Comparison of ENCODE assay signal across 17 cellular contexts in genomic region chr13:97253581-97254293, GRCh38. TPM values are rescaled to one million over a fixed set of nuclear protein-coding genes. Genes with fewer than 3 reads are reported as not detected.
DNase-seq lines count a peak whose midpoint lies in the region; ATAC-seq, FAIRE-seq and TF ChIP-seq lines count a peak whose summit lies in the region.
"Had no signal": no experiment of that assay in that cellular context is flagged by ENCODE, and none has a peak within 500 bp of the region (broad histone marks: within the 10 kb centered on the region; RNA-seq: fewer than 3 reads in every experiment).

No MANE protein-coding gene starts in this region.

- TF ChIP-seq RAD21 in HCT116 (IDR thresholded peaks at IDR 0.05; ENCODE audit: low read depth) = no peak

- no TSS peak for BruUV-seq in HCT116 (replicated peaks; lab: Mats Ljungman, UMichigan)

- RAD21 ChIA-PET in HCT116 (lab: Charles Lee; ENCODE audit: low non-redundant PET in 1 of 2, low total read pairs in 2 of 2, uncharacterized antibody in 2 of 2, unreplicated experiment in 2 of 2) = no interaction called here

- H3K4me1 ChIP-seq in HCT116 (ENCODE audit: control insufficient read depth in 1 of 2, insufficient read depth in 2 of 2, low read length in 2 of 2) (peaks cover 79 to 86% of the 10 kb centered on the region in 2 experiments), RWPE2 (ENCODE audit: insufficient read depth, poor library complexity, severe bottlenecking) (peaks cover 75% of the 10 kb centered on the region), kidney (ENCODE audit: control insufficient read depth in 1 of 2, insufficient read depth in 1 of 2, low read depth in 1 of 2, low read length in 2 of 2) (peaks cover 21 to 30% of the 10 kb centered on the region in 2 donors), smooth muscle cell (ENCODE audit: low read depth) (peaks cover 30% of the 10 kb centered on the region), MM.1S (ENCODE audit: low read length) (peaks cover 17% of the 10 kb centered on the region)

- H3K27me3 ChIP-seq in HCT116 (ENCODE audit: insufficient read depth, low read length) = no peaks in the 10 kb centered on the region
- H3K27me3 ChIP-seq in RWPE2 (ENCODE audit: insufficient read depth, poor library complexity, severe bottlenecking) = no peaks in the 10 kb centered on the region
- H3K27me3 ChIP-seq in smooth muscle cell (ENCODE audit: low read depth) = no peaks in the 10 kb centered on the region
- H3K27me3 ChIP-seq in MM.1S (replicated peaks; ENCODE audit: insufficient read depth, low read length) = no peaks in the 10 kb centered on the region

- ATAC-seq in HCT116 = no peak
- no peak for ATAC-seq in RWPE2 (ENCODE audit: low read depth)
- no peak for ATAC-seq in stimulated activated naive CD8-positive, alpha-beta T cell treated with anti-CD3 and anti-CD28 coated beads, Interleukin-15, amount 100 ng/mL, for 72 hours

- CTCF ChIA-PET in HCT116 (lab: Charles Lee) = interaction anchor here (0.9 kb wide), 1 partner anchor 144 kb away, joined by 4 read pairs; no protein-coding TSS in a partner anchor

- no peaks in the 10 kb centered on the region for H4K20me1 ChIP-seq in HCT116 (ENCODE audit: insufficient read depth)
- H4K20me1 ChIP-seq in smooth muscle cell (ENCODE audit: low read depth) = peaks cover 23% of the 10 kb centered on the region
- no peaks in the 10 kb centered on the region for H4K20me1 ChIP-seq in MM.1S (ENCODE audit: insufficient read depth, low read length)

- H3K27ac Mint-ChIP-seq in stimulated activated naive CD8-positive, alpha-beta T cell treated with anti-CD3 and anti-CD28 coated beads, Interleukin-15, amount 100 ng/mL, for 72 hours = no peak overlapping the region
- H3K27ac Mint-ChIP-seq: B cell; CD4-positive, alpha-beta T cell had no signal

- 96% methylated on average over 8 of the region's 8 CpGs for WGBS in smooth muscle cell (ENCODE audit: low lambda C conversion rate)

- H3F3A ChIP-seq in smooth muscle cell (ENCODE audit: low read depth) = peaks cover 27% of the 10 kb centered on the region
- H3F3A ChIP-seq in MM.1S (ENCODE audit: insufficient read depth, low read length) = no peaks in the 10 kb centered on the region

- intact Hi-C loops in HCT116 (cut with micrococcal nuclease) = no loop called here
- intact Hi-C loops in kidney (cut with DNase I) = no loop called here

- no peak for TF ChIP-seq POLR2A in HCT116 (IDR thresholded peaks at IDR 0.05; ENCODE audit: borderline replicate concordance, extremely low read depth, insufficient read depth, insufficient read length)

- H3K4me2 ChIP-seq in HCT116 (ENCODE audit: low read length) (peak overlapping the region; percentile 71; the same call in 1 of the 2 replicates), smooth muscle cell (no peak overlapping the region), MM.1S (ENCODE audit: low read depth, low read length) (no peak overlapping the region)

- peak; percentile 62 for FAIRE-seq in kidney (lab: Jason Lieb, UNC)
- FAIRE-seq: GM19239 had no signal

- no peaks in the 10 kb centered on the region for H3K36me3 ChIP-seq in HCT116 (ENCODE audit: control insufficient read depth in 1 of 2, insufficient read depth in 2 of 2, low read length in 2 of 2)
- H3K36me3 ChIP-seq in RWPE2 (ENCODE audit: low read depth) = no peaks in the 10 kb centered on the region
- no peaks in the 10 kb centered on the region for H3K36me3 ChIP-seq in kidney (ENCODE audit: control insufficient read depth in 1 of 2, insufficient read depth in 2 of 2, low read length in 2 of 2)
- H3K36me3 ChIP-seq in smooth muscle cell (ENCODE audit: low read depth) = no peaks in the 10 kb centered on the region
- no peaks in the 10 kb centered on the region for H3K36me3 ChIP-seq in MM.1S (replicated peaks; ENCODE audit: insufficient read depth, low read length)

- H3K79me2 ChIP-seq in HCT116 (ENCODE audit: insufficient read depth, low read length) (peaks cover 66% of the 10 kb centered on the region), smooth muscle cell (ENCODE audit: low read depth) (peaks cover 56% of the 10 kb centered on the region), MM.1S (ENCODE audit: low read length) (peaks cover 85% of the 10 kb centered on the region)

- peak overlapping the region; percentile 100 for H3K27ac ChIP-seq in HCT116 (ENCODE audit: low read depth, low read length)
- peak overlapping the region; percentile 81 for H3K27ac ChIP-seq in RWPE2 (ENCODE audit: poor library complexity, severe bottlenecking)
- H3K27ac ChIP-seq in kidney (ENCODE audit: low read depth in 2 of 2, low read length in 2 of 2) = no peak overlapping the region
- peak overlapping the region; percentile 98 for H3K27ac ChIP-seq in smooth muscle cell (ENCODE audit: low read depth)
- H3K27ac ChIP-seq in MM.1S (ENCODE audit: low read length) = no peak overlapping the region

- DNase-seq in HCT116 (ENCODE audit: low read depth, low spot score) = no peak
- no peak for DNase-seq in RWPE2 (ENCODE audit: low spot score)
- no peak for DNase-seq in kidney
- DNase-seq in smooth muscle cell (lab: John Stamatoyannopoulos, UW; ENCODE audit: unreplicated experiment) = no peak
- no peak for DNase-seq in NCI-H187 treated with DMSO at 0.1 percent for 48 hours (lab: John Stamatoyannopoulos, UW)
- DNase-seq in MM.1S = no peak
- DNase-seq in stimulated activated naive CD8-positive, alpha-beta T cell treated with anti-CD3 and anti-CD28 coated beads, Interleukin-15, amount 100 ng/mL, for 72 hours = no peak
- DNase-seq: Calu3; CD4-positive, alpha-beta T cell; DMS53; H7; NCI-H1417 treated with DMSO at 0.1 percent for 48 hours; NCI-H2029 treated with DMSO at 0.1 percent for 48 hours; NCI-H510A; NCI-H774 had no signal

- no peaks in the 10 kb centered on the region for H3K9me3 ChIP-seq in HCT116 (ENCODE audit: control insufficient read depth in 1 of 2, insufficient read depth in 1 of 2, low read depth in 1 of 2, low read length in 2 of 2)
- H3K9me3 ChIP-seq in RWPE2 (ENCODE audit: severe bottlenecking) = no peaks in the 10 kb centered on the region
- no peaks in the 10 kb centered on the region for H3K9me3 ChIP-seq in kidney (ENCODE audit: control insufficient read depth in 1 of 2, low read length in 2 of 2)
- H3K9me3 ChIP-seq in smooth muscle cell (replicated peaks; ENCODE audit: low read depth) = no peaks in the 10 kb centered on the region
- no peaks in the 10 kb centered on the region for H3K9me3 ChIP-seq in MM.1S (replicated peaks; ENCODE audit: insufficient read depth, low read length)

- no peak overlapping the region for H3K4me3 Mint-ChIP-seq in stimulated activated naive CD8-positive, alpha-beta T cell treated with anti-CD3 and anti-CD28 coated beads, Interleukin-15, amount 100 ng/mL, for 72 hours
- H3K4me3 Mint-ChIP-seq: B cell; CD4-positive, alpha-beta T cell had no signal

- H3K9me3 Mint-ChIP-seq in stimulated activated naive CD8-positive, alpha-beta T cell treated with anti-CD3 and anti-CD28 coated beads, Interleukin-15, amount 100 ng/mL, for 72 hours = no peaks in the 10 kb centered on the region
- H3K9me3 Mint-ChIP-seq: CD4-positive, alpha-beta T cell had no signal

- POLR2A ChIA-PET in HCT116 (lab: Charles Lee) = interaction anchor here (1.4 to 4.8 kb wide), 3 partner anchors 13 to 112 kb away, joined by 14 to 31 read pairs (median 14); partner anchors contain the start of gene MBNL2

- H2AFZ ChIP-seq in HCT116 (ENCODE audit: low read depth, low read length, poor library complexity, severe bottlenecking) (no peak overlapping the region), smooth muscle cell (ENCODE audit: low read depth) (no peak overlapping the region), MM.1S (ENCODE audit: low read length) (no peak overlapping the region)

- H3K9ac ChIP-seq in HCT116 (ENCODE audit: low read length) (peak overlapping the region; percentile 69; the same call in 1 of the 2 replicates), kidney (ENCODE audit: low read length in 2 of 2) (no peak overlapping the region), smooth muscle cell (ENCODE audit: low read depth) (no peak overlapping the region), MM.1S (ENCODE audit: low read length) (no peak overlapping the region)

- TF ChIP-seq CTCF in HCT116 (IDR thresholded peaks at IDR 0.05 in 2 of 3, conservative IDR thresholded peaks at IDR 0.05 in 1 of 3; ENCODE audit: borderline replicate concordance in 1 of 3, insufficient read depth in 1 of 3, low read depth in 2 of 3, low read length in 2 of 3) (no peak), RWPE2 (IDR thresholded peaks at IDR 0.05; ENCODE audit: poor library complexity, severe bottlenecking) (no peak), kidney (IDR thresholded peaks at IDR 0.05; ENCODE audit: borderline replicate concordance, extremely low read depth, insufficient read depth) (no peak), smooth muscle cell (IDR thresholded peaks at IDR 0.05; ENCODE audit: borderline replicate concordance, insufficient read depth, poor library complexity, severe bottlenecking) (no peak), MM.1S (IDR thresholded peaks at IDR 0.05; ENCODE audit: low read length) (no peak)

- no peak overlapping the region for H3K4me3 ChIP-seq in HCT116 (replicated peaks in 1 of 2; ENCODE audit: low read depth in 1 of 2, low read length in 2 of 2)
- no peak overlapping the region for H3K4me3 ChIP-seq in RWPE2 (ENCODE audit: severe bottlenecking)
- no peak overlapping the region for H3K4me3 ChIP-seq in kidney (ENCODE audit: low read length in 2 of 2)
- H3K4me3 ChIP-seq in smooth muscle cell = no peak overlapping the region
- H3K4me3 ChIP-seq in MM.1S (ENCODE audit: low read length) = no peak overlapping the region

- H3K27me3 Mint-ChIP-seq in stimulated activated naive CD8-positive, alpha-beta T cell treated with anti-CD3 and anti-CD28 coated beads, Interleukin-15, amount 100 ng/mL, for 72 hours = no peaks in the 10 kb centered on the region
- H3K27me3 Mint-ChIP-seq: B cell; CD4-positive, alpha-beta T cell had no signal

- peaks cover 55% of the 10 kb centered on the region for H3K4me1 Mint-ChIP-seq in stimulated activated naive CD8-positive, alpha-beta T cell treated with anti-CD3 and anti-CD28 coated beads, Interleukin-15, amount 100 ng/mL, for 72 hours

- H3K9me2 ChIP-seq in HCT116 (ENCODE audit: insufficient read depth) (no peaks in the 10 kb centered on the region), MM.1S (replicated peaks; ENCODE audit: insufficient read depth, low read length) (no peaks in the 10 kb centered on the region)

TF ChIP-seq in HCT116, 20 proteins besides CTCF, POLR2A, EP300 and RAD21:
- TF ChIP-seq POLR2AphosphoS5 (IDR thresholded peaks at IDR 0.05; ENCODE audit: low read depth, low read length) = no peak
TF ChIP-seq in HCT116: peak in this region for 0.

RNA-seq across cellular contexts. Expression of gene MBNL2, which starts 31.6 kb away (rescaled TPM):
- total RNA-seq in HCT116 (2021; ENCODE audit: unreplicated experiment) = 73.9 TPM
- polyA plus RNA-seq in HCT116 (2012) = 40.8 and 43.6 TPM in 2 replicates
- total RNA-seq in kidney = 70.5 TPM
- 18.8 TPM for polyA plus RNA-seq in kidney (ENCODE audit: insufficient read depth, low read depth, low replicate concordance)
- 120 and 147 TPM in 2 replicates for total RNA-seq in smooth muscle cell
- polyA plus RNA-seq in smooth muscle cell = 33.7 and 34.9 TPM in 2 replicates

Comparison
In these comparisons a context has a peak if more than half of its experiments do, and no peak if none do; other contexts are left out.
1. H3K27ac ChIP-seq: peak in HCT116 (single experiment), RWPE2 (single experiment) and smooth muscle cell (single experiment); none in kidney (0 of 2) and MM.1S (single experiment).